In genomic region chr6:15615837-15616236, GRCh38 we compare ENCODE assay signal across 12 cellular contexts.
A peak's percentile ranks its signal among the peaks of the same experiment; 100 is the strongest.
DNase-seq lines count a peak whose midpoint lies in the region; ATAC-seq and TF ChIP-seq lines count a peak whose summit lies in the region.
"Had no signal": no experiment of that assay in that cellular context is flagged by ENCODE, and none has a peak within 500 bp of the region (broad histone marks: within the 10 kb centered on the region; RNA-seq: fewer than 3 reads in every experiment).

No MANE protein-coding gene starts in this region.

- H3K4me1 Mint-ChIP-seq in nephron = peaks cover 19% of the 10 kb centered on the region

- H3K9me3 ChIP-seq in WERI-Rb-1 (ENCODE audit: severe bottlenecking) = peaks cover 4% of the 10 kb centered on the region
- H3K9me3 ChIP-seq: esophagus muscularis mucosa had no signal

- no peaks in the 10 kb centered on the region for H3K27me3 Mint-ChIP-seq in nephron (ENCODE audit: low read depth)

- peaks cover 16% of the 10 kb centered on the region for H3K9me3 Mint-ChIP-seq in nephron

- ATAC-seq in HG02852 (IDR thresholded peaks at IDR 0.05; ENCODE audit: unreplicated experiment) (peak; percentile 83), GM18909 (IDR thresholded peaks at IDR 0.05; ENCODE audit: poor library complexity, unreplicated experiment) (no peak)

- peak overlapping the region in 2 of 3 experiments; percentile 52 to 79 for H3K27ac Mint-ChIP-seq in nephron

- TF ChIP-seq CTCF in WERI-Rb-1 (IDR thresholded peaks at IDR 0.05; ENCODE audit: low read depth, low read length) (no peak), nephron (IDR thresholded peaks at IDR 0.05; ENCODE audit: unreplicated experiment in 3 of 3) (no peak)

- DNase-seq in DMS 273 (lab: John Stamatoyannopoulos, UW; ENCODE audit: unreplicated experiment) (peak; percentile 19), DMS 273 treated with DMSO at 0.1 percent for 48 hours (lab: John Stamatoyannopoulos, UW) (no peak), WERI-Rb-1 (no peak), activated T-cell treated with anti-CD3 and anti-CD28 coated beads for 4 hours (no peak)
- DNase-seq in NK-92 treated with Interleukin-12 subunit alpha and Interleukin-12 subunit beta, amount 100 ng/mL, for 24 hours (lab: John Stamatoyannopoulos, UW) = no peak
- DNase-seq: activated CD4-positive, alpha-beta T cell treated with anti-CD3 and anti-CD28 coated beads for 1 hour; NCI-H1048 had no signal

- peak overlapping the region; percentile 13 for H3K27ac ChIP-seq in WERI-Rb-1
- H3K27ac ChIP-seq: 22Rv1, esophagus muscularis mucosa had no signal

- H3K4me3 Mint-ChIP-seq in nephron = no peak overlapping the region

- no peaks in the 10 kb centered on the region for H3K27me3 ChIP-seq in WERI-Rb-1 (ENCODE audit: insufficient read depth, low read depth, severe bottlenecking)
- H3K27me3 ChIP-seq: esophagus muscularis mucosa had no signal

- no peak overlapping the region for H3K4me3 ChIP-seq in WERI-Rb-1 (ENCODE audit: low read depth, low read length)
- H3K4me3 ChIP-seq: esophagus muscularis mucosa had no signal

- peaks cover 29% of the 10 kb centered on the region for H3K36me3 Mint-ChIP-seq in nephron (ENCODE audit: low read depth)

- H3K36me3 ChIP-seq in WERI-Rb-1 = peaks cover 33% of the 10 kb centered on the region
